Comparison of ENCODE assay signal across 19 cellular contexts in genomic region chr11:2217211-2218081, GRCh38. TPM values are rescaled to one million over a fixed set of nuclear protein-coding genes. Genes with fewer than 3 reads are reported as not detected.
DNase-seq lines count a peak whose midpoint lies in the region; ATAC-seq and TF ChIP-seq lines count a peak whose summit lies in the region.
"Had no signal": no experiment of that assay in that cellular context is flagged by ENCODE, and none has a peak within 500 bp of the region (broad histone marks: within the 10 kb centered on the region; RNA-seq: fewer than 3 reads in every experiment).

No MANE protein-coding gene starts in this region.

- DNase-seq in Right ventricle myocardium inferior (ENCODE audit: missing footprints) (peak; percentile 49), right atrium auricular region (ENCODE audit: low spot score) (no peak), lower lobe of right lung (peak; percentile 44), upper lobe of right lung (peak; percentile 63), AML-193 (lab: John Stamatoyannopoulos, UW) (no peak)
- DNase-seq in activated CD4-positive, alpha-beta memory T cell treated with anti-CD3 and anti-CD28 coated beads for 36 hours, result peak; percentile 5
- DNase-seq: activated CD4-positive, alpha-beta T cell treated with anti-CD3 and anti-CD28 coated beads for 48 hours; KG1; midbrain; NCI-H1092 treated with DMSO at 0.1 percent for 48 hours; NCI-H82; T-helper 9 cell had no signal

- peaks cover 11% of the 10 kb centered on the region for H3K4me1 Mint-ChIP-seq in activated CD4-positive, alpha-beta memory T cell treated with anti-CD3 and anti-CD28 coated beads for 36 hours (ENCODE audit: low read depth)

- H3K27me3 Mint-ChIP-seq in activated CD4-positive, alpha-beta memory T cell treated with anti-CD3 and anti-CD28 coated beads for 36 hours, result peaks cover 15% of the 10 kb centered on the region

- no peaks in the 10 kb centered on the region for H3K36me3 Mint-ChIP-seq in activated CD4-positive, alpha-beta memory T cell treated with anti-CD3 and anti-CD28 coated beads for 36 hours

- H3K4me3 Mint-ChIP-seq in activated CD4-positive, alpha-beta memory T cell treated with anti-CD3 and anti-CD28 coated beads for 36 hours, result no peak overlapping the region

- CTCF ChIA-PET in activated CD4-positive, alpha-beta memory T cell treated with anti-CD3 and anti-CD28 coated beads for 36 hours (lab: Charles Lee), result interaction anchor here (0.6 kb wide), 1 partner anchor 642 kb away, joined by 4 read pairs; no protein-coding TSS in a partner anchor

- intact Hi-C loops in Right ventricle myocardium inferior (cut with DNase I), result no loop called here
- intact Hi-C loops in activated CD4-positive, alpha-beta memory T cell treated with anti-CD3 and anti-CD28 coated beads for 36 hours (cut with micrococcal nuclease), result no loop called here
- intact Hi-C loops in lower lobe of right lung (cut with DNase I), result no loop called here
- intact Hi-C loops in upper lobe of right lung (cut with DNase I), result no loop called here

- H3K4me3 ChIP-seq in right atrium auricular region, result no peak overlapping the region
- no peak overlapping the region for H3K4me3 ChIP-seq in lower lobe of right lung
- H3K4me3 ChIP-seq in upper lobe of right lung, result no peak overlapping the region
- H3K4me3 ChIP-seq: coronary artery, ovary had no signal

- no peaks in the 10 kb centered on the region for H3K36me3 ChIP-seq in right atrium auricular region
- no peaks in the 10 kb centered on the region for H3K36me3 ChIP-seq in lower lobe of right lung
- no peaks in the 10 kb centered on the region for H3K36me3 ChIP-seq in upper lobe of right lung
- H3K36me3 ChIP-seq: ovary had no signal

- ATAC-seq in Right ventricle myocardium inferior (no peak), lower lobe of right lung (peak; percentile 8 to 39), upper lobe of right lung (peak; percentile 12), HG03520 (IDR thresholded peaks at IDR 0.05; ENCODE audit: unreplicated experiment) (no peak), GM19324 (IDR thresholded peaks at IDR 0.05; ENCODE audit: low FRiP score, unreplicated experiment) (no peak)

- H3K4me1 ChIP-seq in right atrium auricular region (no peaks in the 10 kb centered on the region), lower lobe of right lung (no peaks in the 10 kb centered on the region), upper lobe of right lung (no peaks in the 10 kb centered on the region)

- H3K27ac ChIP-seq in right atrium auricular region (no peak overlapping the region), lower lobe of right lung (no peak overlapping the region), upper lobe of right lung (no peak overlapping the region)
- H3K27ac ChIP-seq: coronary artery, HL-60, ovary had no signal

- POLR2A ChIA-PET in activated CD4-positive, alpha-beta memory T cell treated with anti-CD3 and anti-CD28 coated beads for 36 hours (lab: Charles Lee), result no interaction called here

- H3K27me3 ChIP-seq in right atrium auricular region, result no peaks in the 10 kb centered on the region
- no peaks in the 10 kb centered on the region for H3K27me3 ChIP-seq in lower lobe of right lung (ENCODE audit: low read depth)
- H3K27me3 ChIP-seq in upper lobe of right lung, result no peaks in the 10 kb centered on the region
- H3K27me3 ChIP-seq: ovary had no signal

- H3K9me3 ChIP-seq in right atrium auricular region (no peaks in the 10 kb centered on the region), lower lobe of right lung (no peaks in the 10 kb centered on the region), upper lobe of right lung (no peaks in the 10 kb centered on the region)
- H3K9me3 ChIP-seq: ovary had no signal

- no peak overlapping the region for H3K27ac Mint-ChIP-seq in activated CD4-positive, alpha-beta memory T cell treated with anti-CD3 and anti-CD28 coated beads for 36 hours

- TF ChIP-seq CTCF in right atrium auricular region (IDR thresholded peaks at IDR 0.05), result no peak
- no peak for TF ChIP-seq CTCF in lower lobe of right lung (IDR thresholded peaks at IDR 0.05)
- no peak for TF ChIP-seq CTCF in upper lobe of right lung (IDR thresholded peaks at IDR 0.05)

- peaks cover 4% of the 10 kb centered on the region for H3K9me3 Mint-ChIP-seq in activated CD4-positive, alpha-beta memory T cell treated with anti-CD3 and anti-CD28 coated beads for 36 hours

RNA-seq across cellular contexts. Expression of gene TH, which starts 45.8 kb away (rescaled TPM):
- total RNA-seq in Right ventricle myocardium inferior (not detected), right atrium auricular region (not detected), lower lobe of right lung (not detected), upper lobe of right lung (not detected)
- total RNA-seq in activated CD4-positive, alpha-beta memory T cell treated with anti-CD3 and anti-CD28 coated beads for 36 hours, result not detected
- total RNA-seq: Caco-2, G401 had no signal

RNA-seq across cellular contexts. Expression of gene ASCL2, which starts 52.9 kb away (rescaled TPM):
- 0.24 TPM for total RNA-seq in Right ventricle myocardium inferior
- under 1 TPM in 1 of 2 donors, not detected in 1; 0.51 TPM for total RNA-seq in right atrium auricular region
- 1 to 10 TPM; 1.5 to 2.0 TPM for total RNA-seq in activated CD4-positive, alpha-beta memory T cell treated with anti-CD3 and anti-CD28 coated beads for 36 hours
- 1.7 TPM for total RNA-seq in lower lobe of right lung
- 2.2 TPM for total RNA-seq in upper lobe of right lung
- total RNA-seq: G401 had no signal

RNA-seq across cellular contexts. Expression of gene INS, which starts 56.4 kb away (rescaled TPM):
- total RNA-seq in Right ventricle myocardium inferior (not detected), right atrium auricular region (not detected), lower lobe of right lung (not detected), upper lobe of right lung (not detected)
- total RNA-seq in activated CD4-positive, alpha-beta memory T cell treated with anti-CD3 and anti-CD28 coated beads for 36 hours, result not detected
- total RNA-seq: Caco-2, G401 had no signal

Comparison
In these comparisons a context has a peak if more than half of its experiments do, and no peak if none do; other contexts are left out.
1. DNase-seq: peak in Right ventricle myocardium inferior (single experiment), activated CD4-positive, alpha-beta memory T cell treated with anti-CD3 and anti-CD28 coated beads for 36 hours (single experiment), lower lobe of right lung (single experiment) and upper lobe of right lung (single experiment); none in right atrium auricular region (single experiment) and AML-193 (0 of 2).
2. ATAC-seq: peak in lower lobe of right lung (2 of 2) and upper lobe of right lung (single experiment); none in Right ventricle myocardium inferior (single experiment), HG03520 (single experiment) and GM19324 (single experiment).